5 cellular contexts compared by ENCODE assay signal in genomic region chr3:97388774-97389173, GRCh38.
"Had no signal": no experiment of that assay in that cellular context is flagged by ENCODE, and none has a peak within 500 bp of the region (broad histone marks: within the 10 kb centered on the region; RNA-seq: fewer than 3 reads in every experiment).

No MANE protein-coding gene starts in this region.

- H3K9ac ChIP-seq: GM23248 had no signal

- H3K27ac ChIP-seq: GM23248 had no signal

- H3K4me3 ChIP-seq: GM23248, K562 had no signal

- DNase-seq: GM23248, H9, HCEC 1CT, IMR-90 had no signal
